ENCODE assay signal across 8 cellular contexts in the genomic region with DNA sequence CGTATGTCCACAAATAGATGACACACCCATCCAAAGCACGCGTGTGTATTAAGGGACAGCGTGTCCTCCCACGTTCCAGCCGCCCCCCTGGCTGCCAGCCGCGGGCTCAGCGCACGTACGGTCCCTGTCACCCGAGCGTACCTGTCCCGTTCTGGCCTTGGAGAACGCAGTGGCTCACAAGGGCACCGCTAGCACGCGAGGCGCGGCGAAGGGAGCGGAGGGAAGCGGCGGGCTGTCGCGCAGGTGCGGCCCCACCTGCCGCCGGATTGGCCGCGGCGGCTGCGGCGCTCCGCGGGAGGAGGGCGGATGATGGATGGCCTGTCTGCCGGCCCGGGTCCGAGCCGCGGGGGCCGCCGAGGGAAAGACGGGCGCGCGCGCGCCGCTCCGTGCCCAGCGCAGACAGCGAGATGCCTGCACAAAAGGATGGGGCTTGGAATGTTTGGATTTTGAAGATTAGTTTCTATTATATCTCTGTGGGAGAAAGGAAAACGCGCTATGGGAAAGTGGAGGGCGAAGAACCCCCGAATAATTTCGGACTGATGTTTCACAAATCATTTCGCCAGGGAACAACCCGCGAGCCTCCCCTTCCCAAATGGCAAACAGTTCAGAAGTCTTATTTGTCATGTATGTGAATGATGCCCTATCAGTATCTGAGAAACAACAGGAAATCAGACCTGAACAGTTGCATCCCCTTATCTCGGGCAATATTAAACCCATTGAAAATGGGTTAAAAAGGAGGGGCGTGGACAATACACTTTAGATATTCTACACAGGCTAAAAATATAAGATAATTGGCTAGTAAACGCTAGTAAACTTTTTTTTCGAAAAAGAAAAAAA.
DNase-seq lines count a peak whose midpoint lies in the region; ATAC-seq and TF ChIP-seq lines count a peak whose summit lies in the region.

No MANE protein-coding gene starts in this region.

- H3K27ac ChIP-seq in ovary, result peak overlapping the region; percentile 84 to 98

- peaks cover 3% of the 10 kb centered on the region for H3K4me1 Mint-ChIP-seq in activated naive CD8-positive, alpha-beta T cell treated with anti-CD3 and anti-CD28 coated beads, Interleukin-2, amount 10 ng/mL, durations not matched to agents 7 days and 5 days
- H3K4me1 Mint-ChIP-seq in stimulated activated memory B cell treated with anti-CD40 and anti-IgM and Interleukin-4, amounts not matched to agents 10 μg/mL and 1 μg/mL and 100 μg/mL, for 72 hours, result no peaks in the 10 kb centered on the region

- H3K27me3 Mint-ChIP-seq in activated naive CD8-positive, alpha-beta T cell treated with anti-CD3 and anti-CD28 coated beads, Interleukin-2, amount 10 ng/mL, durations not matched to agents 7 days and 5 days, result peaks cover 65% of the 10 kb centered on the region
- H3K27me3 Mint-ChIP-seq in stimulated activated memory B cell treated with anti-CD40 and anti-IgM and Interleukin-4, amounts not matched to agents 10 μg/mL and 1 μg/mL and 100 μg/mL, for 72 hours, result no peaks in the 10 kb centered on the region

- no peaks in the 10 kb centered on the region for H3K9me3 Mint-ChIP-seq in activated naive CD8-positive, alpha-beta T cell treated with anti-CD3 and anti-CD28 coated beads, Interleukin-2, amount 10 ng/mL, durations not matched to agents 7 days and 5 days
- H3K9me3 Mint-ChIP-seq in stimulated activated memory B cell treated with anti-CD40 and anti-IgM and Interleukin-4, amounts not matched to agents 10 μg/mL and 1 μg/mL and 100 μg/mL, for 72 hours, result peaks cover 3% of the 10 kb centered on the region

- H3K4me3 Mint-ChIP-seq in activated naive CD8-positive, alpha-beta T cell treated with anti-CD3 and anti-CD28 coated beads, Interleukin-2, amount 10 ng/mL, durations not matched to agents 7 days and 5 days, result peak overlapping the region; percentile 45
- H3K4me3 Mint-ChIP-seq in stimulated activated memory B cell treated with anti-CD40 and anti-IgM and Interleukin-4, amounts not matched to agents 10 μg/mL and 1 μg/mL and 100 μg/mL, for 72 hours, result no peak overlapping the region

- no peaks in the 10 kb centered on the region for H3K9me3 ChIP-seq in ovary

- intact Hi-C loops in left cardiac atrium (cut with DNase I) (no loop called here), ovary (cut with DNase I) (loop anchor here (5.0 to 10.0 kb wide), 8 partner anchors 40 to 1015 kb away; a partner anchor contains a TSS)

- H3K4me1 ChIP-seq in ovary (ENCODE audit: insufficient read depth), result peaks cover 4% of the 10 kb centered on the region

- WGBS in ovary, 3 donors, result 1 to 3% (median 1%) methylated on average over 50 to 66 of the region's 66 CpGs

- no peak overlapping the region for H3K27ac Mint-ChIP-seq in activated naive CD8-positive, alpha-beta T cell treated with anti-CD3 and anti-CD28 coated beads, Interleukin-2, amount 10 ng/mL, durations not matched to agents 7 days and 5 days
- no peak overlapping the region for H3K27ac Mint-ChIP-seq in stimulated activated memory B cell treated with anti-CD40 and anti-IgM and Interleukin-4, amounts not matched to agents 10 μg/mL and 1 μg/mL and 100 μg/mL, for 72 hours

- no peaks in the 10 kb centered on the region for H3K36me3 ChIP-seq in ovary

- no peaks in the 10 kb centered on the region for H3K36me3 Mint-ChIP-seq in activated naive CD8-positive, alpha-beta T cell treated with anti-CD3 and anti-CD28 coated beads, Interleukin-2, amount 10 ng/mL, durations not matched to agents 7 days and 5 days
- H3K36me3 Mint-ChIP-seq in stimulated activated memory B cell treated with anti-CD40 and anti-IgM and Interleukin-4, amounts not matched to agents 10 μg/mL and 1 μg/mL and 100 μg/mL, for 72 hours, result no peaks in the 10 kb centered on the region

- H3K4me3 ChIP-seq in ovary, result peak overlapping the region; percentile 56

- peak; percentile 8 for TF ChIP-seq POLR2A in ovary (IDR thresholded peaks at IDR 0.05)

- TF ChIP-seq EP300 in ovary (IDR thresholded peaks at IDR 0.05), result peak; percentile 17

- no peaks in the 10 kb centered on the region for H3K27me3 ChIP-seq in ovary

- POLR2A ChIA-PET in activated naive CD8-positive, alpha-beta T cell treated with anti-CD3 and anti-CD28 coated beads, Interleukin-2, amount 10 ng/mL, durations not matched to agents 7 days and 5 days (lab: Charles Lee), result no interaction called here

- peak; percentile 17 for DNase-seq in Daoy (ENCODE audit: low read depth)
- DNase-seq in activated naive CD8-positive, alpha-beta T cell treated with anti-CD3 and anti-CD28 coated beads, Interleukin-2, amount 10 ng/mL, durations not matched to agents 7 days and 5 days, result no peak
- DNase-seq in left cardiac atrium, result peak; percentile 50
- DNase-seq in ovary, result peak; percentile 70 to 84 (median 78)
- no peak for DNase-seq in germinal center (ENCODE audit: low spot score)
- no peak for DNase-seq in UCSD-AML1 (lab: John Stamatoyannopoulos, UW; ENCODE audit: unreplicated experiment)

- no peak for TF ChIP-seq CTCF in ovary (IDR thresholded peaks at IDR 0.05)

- ATAC-seq in activated naive CD8-positive, alpha-beta T cell treated with anti-CD3 and anti-CD28 coated beads, Interleukin-2, amount 10 ng/mL, durations not matched to agents 7 days and 5 days (ENCODE audit: low read depth), result no peak
- ATAC-seq in left cardiac atrium (peak; percentile 36 to 69), GM21423 (IDR thresholded peaks at IDR 0.05; ENCODE audit: unreplicated experiment) (no peak)
- no peak for ATAC-seq in stimulated activated memory B cell treated with anti-CD40 and anti-IgM and Interleukin-4, amounts not matched to agents 10 μg/mL and 1 μg/mL and 100 μg/mL, for 72 hours

Comparison
In these comparisons a context has a peak if more than half of its experiments do, and no peak if none do; other contexts are left out.
1. DNase-seq: peak in Daoy (single experiment), left cardiac atrium (single experiment) and ovary (5 of 5); none in activated naive CD8-positive, alpha-beta T cell treated with anti-CD3 and anti-CD28 coated beads, Interleukin-2, amount 10 ng/mL, durations not matched to agents 7 days and 5 days (single experiment), germinal center (single experiment) and UCSD-AML1 (single experiment).
2. ATAC-seq: peak in left cardiac atrium (2 of 2); none in activated naive CD8-positive, alpha-beta T cell treated with anti-CD3 and anti-CD28 coated beads, Interleukin-2, amount 10 ng/mL, durations not matched to agents 7 days and 5 days (single experiment), stimulated activated memory B cell treated with anti-CD40 and anti-IgM and Interleukin-4, amounts not matched to agents 10 μg/mL and 1 μg/mL and 100 μg/mL, for 72 hours (single experiment) and GM21423 (single experiment).
3. intact Hi-C loops: an anchor here in ovary (5.0 to 10.0 kb wide); none called in left cardiac atrium.